9 cellular contexts compared by ENCODE assay signal in the genomic region with DNA sequence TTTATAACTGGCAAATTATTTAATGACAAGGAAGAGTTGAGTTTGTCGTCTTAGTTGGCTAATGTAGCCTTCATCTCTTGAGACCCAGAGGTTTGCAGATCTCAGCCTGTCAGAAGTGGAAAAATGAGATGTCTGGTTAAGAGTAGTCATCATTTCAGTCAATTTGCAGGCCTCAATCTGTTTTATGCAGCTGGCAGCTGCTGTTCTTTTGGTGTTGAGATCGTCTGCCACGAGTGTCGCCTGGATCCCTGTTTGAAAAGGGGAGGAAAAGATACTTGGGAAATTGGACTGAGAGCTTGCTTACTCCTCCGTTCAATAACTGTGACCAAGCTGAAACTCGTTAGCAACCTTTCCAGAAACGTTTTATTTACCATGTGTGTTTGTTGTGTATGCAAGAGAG. TPM values are rescaled to one million over a fixed set of nuclear protein-coding genes. Genes with fewer than 3 reads are reported as not detected.
DNase-seq lines count a peak whose midpoint lies in the region; ATAC-seq and TF ChIP-seq lines count a peak whose summit lies in the region.
"Had no signal": no experiment of that assay in that cellular context is flagged by ENCODE, and none has a peak within 500 bp of the region (broad histone marks: within the 10 kb centered on the region; RNA-seq: fewer than 3 reads in every experiment).

No MANE protein-coding gene starts in this region.

- H3K27me3 ChIP-seq in foreskin keratinocyte, result no peaks in the 10 kb centered on the region
- no peaks in the 10 kb centered on the region for H3K27me3 ChIP-seq in skeletal muscle satellite cell (ENCODE audit: control insufficient read depth, insufficient read depth, low read length)
- H3K27me3 ChIP-seq in WERI-Rb-1 (ENCODE audit: insufficient read depth, low read depth, severe bottlenecking), result no peaks in the 10 kb centered on the region

- peak overlapping the region; percentile 94 for H3K4me2 ChIP-seq in skeletal muscle satellite cell (ENCODE audit: low read length)

- peak overlapping the region; percentile 93 for H3K9ac ChIP-seq in skeletal muscle satellite cell (ENCODE audit: low read depth, low read length)

- ATAC-seq in foreskin keratinocyte, result no peak

- no peak for DNase-seq in HFF-Myc (ENCODE audit: extremely low read depth, low read depth)
- peak; percentile 3 for DNase-seq in SHP77 treated with DMSO at 0.1 percent for 48 hours (lab: John Stamatoyannopoulos, UW)
- peak in 1 of 2 donors; percentile 46 for DNase-seq in foreskin keratinocyte
- DNase-seq in anterior cingulate cortex (lab: John Stamatoyannopoulos, UW), result no peak
- DNase-seq in H4 (ENCODE audit: low spot score), result no peak
- DNase-seq in WERI-Rb-1, result no peak
- DNase-seq in NCI-H1436 treated with DMSO at 0.1 percent for 48 hours (lab: John Stamatoyannopoulos, UW), result no peak
- DNase-seq: NCI-H1092 had no signal

- peak overlapping the region; percentile 87 for H3K4me3 ChIP-seq in HFF-Myc (replicated peaks; ENCODE audit: low read depth, low read length)
- H3K4me3 ChIP-seq in skeletal muscle satellite cell (ENCODE audit: low read length), result peak overlapping the region; percentile 72
- H3K4me3 ChIP-seq in WERI-Rb-1 (ENCODE audit: low read depth, low read length), result no peak overlapping the region

- peak overlapping the region; percentile 97 for H3K27ac ChIP-seq in foreskin keratinocyte
- H3K27ac ChIP-seq in WERI-Rb-1, result no peak overlapping the region

- no peaks in the 10 kb centered on the region for H3K36me3 ChIP-seq in skeletal muscle satellite cell (ENCODE audit: insufficient read depth, low read length)
- no peaks in the 10 kb centered on the region for H3K36me3 ChIP-seq in WERI-Rb-1

- H3K4me1 ChIP-seq in foreskin keratinocyte (peaks cover 32% of the 10 kb centered on the region), skeletal muscle satellite cell (ENCODE audit: control insufficient read depth, insufficient read depth, low read length) (peaks cover 58% of the 10 kb centered on the region)

- H3K9me3 ChIP-seq in skeletal muscle satellite cell (replicated peaks; ENCODE audit: low read length) (no peaks in the 10 kb centered on the region), WERI-Rb-1 (ENCODE audit: severe bottlenecking) (no peaks in the 10 kb centered on the region)

- TF ChIP-seq CTCF in HFF-Myc (IDR thresholded peaks at IDR 0.05; ENCODE audit: low read depth, low read length, missing control alignments) (no peak), foreskin keratinocyte (conservative IDR thresholded peaks at IDR 0.05) (no peak), WERI-Rb-1 (IDR thresholded peaks at IDR 0.05; ENCODE audit: low read depth, low read length) (no peak)

RNA-seq across cellular contexts. Expression of a gene that starts 2.3 kb away (rescaled TPM):
- 93.8 and 110 TPM in 2 replicates for total RNA-seq in foreskin keratinocyte
- 28.0 and 35.5 TPM in 2 replicates for polyA plus RNA-seq in foreskin keratinocyte
- 31.7 and 36.0 TPM in 2 replicates for total RNA-seq in skeletal muscle satellite cell (2012; rRNA removed)
- total RNA-seq in H4 (2014; rRNA removed; shearing (Covaris generic)), result 28.9 and 34.7 TPM in 2 replicates
